In genomic region chr1:29883986-29884385, GRCh38 we compare ENCODE assay signal across 9 cellular contexts.
"Had no signal": no experiment of that assay in that cellular context is flagged by ENCODE, and none has a peak within 500 bp of the region (broad histone marks: within the 10 kb centered on the region; RNA-seq: fewer than 3 reads in every experiment).

No MANE protein-coding gene starts in this region.

- H3K36me3 ChIP-seq: HAP-1 had no signal

- ATAC-seq: GM23338, HCT116, K562 had no signal

- H3K4me1 ChIP-seq: HAP-1 had no signal

- H3K27ac Mint-ChIP-seq: GM23338, HFFc6 had no signal

- DNase-seq: H7, HFFc6, IMR-90, KG1 had no signal

- H3K9me3 Mint-ChIP-seq: GM23338 had no signal

- H3K9me3 ChIP-seq: HAP-1 had no signal

- H3K4me3 Mint-ChIP-seq: GM23338, HFFc6 had no signal

- FAIRE-seq: HTR-8/SVneo, K562 had no signal

- H3K4me3 ChIP-seq: GM23338, HAP-1, K562 had no signal

- H3K4me2 ChIP-seq: GM23338 had no signal

- H2AFZ ChIP-seq: GM23338 had no signal
